ENCODE assay signal across 7 cellular contexts in genomic region chr15:101958656-101959055, GRCh38.
A peak's percentile ranks its signal among the peaks of the same experiment; 100 is the strongest.
DNase-seq lines count a peak whose midpoint lies in the region; ATAC-seq, FAIRE-seq and TF ChIP-seq lines count a peak whose summit lies in the region.
"Not testable (repeated sequence)": the region's sequence is repeated elsewhere in the genome, so short reads cannot be mapped to it uniquely, and the experiment has no call there.

No MANE protein-coding gene starts in this region.

- not testable (repeated sequence) for FAIRE-seq in kidney (lab: Jason Lieb, UNC)

- not testable (repeated sequence) for TF ChIP-seq CTCF in fibroblast of villous mesenchyme (IDR thresholded peaks at IDR 0.05; ENCODE audit: insufficient read depth, low read depth, low read length); kidney (IDR thresholded peaks at IDR 0.05; ENCODE audit: borderline replicate concordance, extremely low read depth, insufficient read depth)

- not testable (repeated sequence) for H3K4me1 ChIP-seq in kidney (ENCODE audit: control insufficient read depth in 1 of 2, insufficient read depth in 1 of 2, low read depth in 1 of 2, low read length in 2 of 2)

- H3K27ac ChIP-seq in kidney (ENCODE audit: low read depth in 2 of 2, low read length in 2 of 2) = not testable (repeated sequence)

- H3K4me3 ChIP-seq in fibroblast of villous mesenchyme (ENCODE audit: low read depth, low read length); kidney (ENCODE audit: low read length in 2 of 2): not testable (repeated sequence)

- intact Hi-C loops in kidney (cut with DNase I); sciatic nerve (cut with DNase I): not testable (repeated sequence)

- peak; percentile 73 for DNase-seq in LHCN-M2 (ENCODE audit: low read depth)
- peak; percentile 8 for DNase-seq in amniotic epithelial cell (ENCODE audit: low read depth)
- peak; percentile 70 for DNase-seq in fibroblast of villous mesenchyme (ENCODE audit: low read depth)
- peak; percentile 70 for DNase-seq in kidney
- DNase-seq in myocyte (ENCODE audit: low read depth) = peak; percentile 92
- DNase-seq in sciatic nerve (ENCODE audit: low spot score) = peak; percentile 59
- peak; percentile 45 for DNase-seq in ureter (ENCODE audit: low spot score)

- not testable (repeated sequence) for ATAC-seq in sciatic nerve

- not testable (repeated sequence) for H3K9ac ChIP-seq in kidney (ENCODE audit: low read length in 2 of 2)

- not testable (repeated sequence) for H3K36me3 ChIP-seq in kidney (ENCODE audit: control insufficient read depth in 1 of 2, insufficient read depth in 2 of 2, low read length in 2 of 2)

- H3K9me3 ChIP-seq in kidney (ENCODE audit: control insufficient read depth in 1 of 2, low read length in 2 of 2) = not testable (repeated sequence)

Comparison
In these comparisons a context has a peak if more than half of its experiments do, and no peak if none do; other contexts are left out.
1. DNase-seq: peak in every context shown above with its lines; median percentile 92 in myocyte; 73 in LHCN-M2; 70 in fibroblast of villous mesenchyme; 70 in kidney; 59 in sciatic nerve; 45 in ureter; 8 in amniotic epithelial cell.